In genomic region chr20:50115591-50116367, GRCh38 we compare ENCODE assay signal across 1 cellular context.
TF ChIP-seq lines count a peak whose summit lies in the region.

No MANE protein-coding gene starts in this region.

TF ChIP-seq in HepG2, 621 proteins besides CTCF, POLR2A, EP300 and RAD21 (continued from another document and continues in another):
- TF ChIP-seq NCOA2 (CRISPR knock-in tag; IDR thresholded peaks at IDR 0.05) (peak; percentile 53; the same call in 1 of the 2 replicates), ZNF543 (CRISPR knock-in tag; IDR thresholded peaks at IDR 0.05) (no peak; the same call in 1 of the 2 replicates), ZNF670 (CRISPR knock-in tag; IDR thresholded peaks at IDR 0.05; ENCODE audit: borderline replicate concordance) (no peak), ETS1 (CRISPR knock-in tag; IDR thresholded peaks at IDR 0.05) (no peak), ZBTB34 (CRISPR knock-in tag; IDR thresholded peaks at IDR 0.05) (no peak), ARNT2 (CRISPR knock-in tag; IDR thresholded peaks at IDR 0.05; ENCODE audit: low read depth) (peak; percentile 53; the same call in 1 of the 2 replicates), SKI (IDR thresholded peaks at IDR 0.05; ENCODE audit: partially characterized antibody) (no peak), LCORL (IDR thresholded peaks at IDR 0.05) (no peak), LCORL (CRISPR knock-in tag; IDR thresholded peaks at IDR 0.05) (peak; percentile 75), RARG (CRISPR knock-in tag; IDR thresholded peaks at IDR 0.05; ENCODE audit: low read depth) (no peak), TRAFD1 (CRISPR knock-in tag; IDR thresholded peaks at IDR 0.05; ENCODE audit: borderline replicate concordance) (no peak), ZNF556 (CRISPR knock-in tag; IDR thresholded peaks at IDR 0.05; ENCODE audit: borderline replicate concordance) (no peak), ZNF143 (CRISPR knock-in tag; IDR thresholded peaks at IDR 0.05) (peak; percentile 100), ZNF264 (CRISPR knock-in tag; IDR thresholded peaks at IDR 0.05) (no peak), ZNF142 (CRISPR knock-in tag; IDR thresholded peaks at IDR 0.05) (0 out of 2 replicates have a peak, but pooled peaks have one; percentile 40), ZNF430 (CRISPR knock-in tag; IDR thresholded peaks at IDR 0.05) (no peak), ZNF557 (CRISPR knock-in tag; IDR thresholded peaks at IDR 0.05) (no peak), NFRKB (IDR thresholded peaks at IDR 0.05) (no peak), ZNF740 (CRISPR knock-in tag; IDR thresholded peaks at IDR 0.05) (no peak; the same call in 1 of the 2 replicates), ATF4 (CRISPR knock-in tag; IDR thresholded peaks at IDR 0.05) (no peak), ZNF816 (CRISPR knock-in tag; IDR thresholded peaks at IDR 0.05; ENCODE audit: borderline replicate concordance) (no peak), ZNF83 (CRISPR knock-in tag; IDR thresholded peaks at IDR 0.05; ENCODE audit: borderline replicate concordance) (no peak), ZMYM4 (CRISPR knock-in tag; IDR thresholded peaks at IDR 0.05) (peak; percentile 65), TGIF2 (CRISPR knock-in tag; IDR thresholded peaks at IDR 0.05) (peak; percentile 83), ZNF776 (CRISPR knock-in tag; IDR thresholded peaks at IDR 0.05) (no peak), ZNF704 (CRISPR knock-in tag; IDR thresholded peaks at IDR 0.05; ENCODE audit: borderline replicate concordance) (no peak), GABPB1 (CRISPR knock-in tag; IDR thresholded peaks at IDR 0.05) (peak; percentile 97), PATZ1 (CRISPR knock-in tag; IDR thresholded peaks at IDR 0.05) (peak; percentile 40; the same call in 1 of the 2 replicates), IRX3 (CRISPR knock-in tag; IDR thresholded peaks at IDR 0.05; ENCODE audit: borderline replicate concordance, low read depth) (no peak), IRF9 (CRISPR knock-in tag; IDR thresholded peaks at IDR 0.05; ENCODE audit: borderline replicate concordance) (peak; percentile 63; the same call in 1 of the 2 replicates), ATF5 (CRISPR knock-in tag; IDR thresholded peaks at IDR 0.05; ENCODE audit: low read depth) (no peak), DNMT3B (CRISPR knock-in tag; conservative IDR thresholded peaks at IDR 0.05) (peak; percentile 77; the same call in 1 of the 2 replicates), BCL3 (CRISPR knock-in tag; IDR thresholded peaks at IDR 0.05) (no peak; the same call in 1 of the 2 replicates), HNRNPUL1 (IDR thresholded peaks at IDR 0.05; ENCODE audit: low read depth, low read length) (no peak), ZNF333 (CRISPR knock-in tag; IDR thresholded peaks at IDR 0.05; ENCODE audit: borderline replicate concordance) (no peak), ZNF572 (CRISPR knock-in tag; IDR thresholded peaks at IDR 0.05) (no peak), ZBTB20 (CRISPR knock-in tag; IDR thresholded peaks at IDR 0.05; ENCODE audit: borderline replicate concordance, low read depth) (peak; percentile 68; the same call in 1 of the 2 replicates), ZNF597 (CRISPR knock-in tag; IDR thresholded peaks at IDR 0.05) (no peak), NR1H2 (CRISPR knock-in tag; IDR thresholded peaks at IDR 0.05; ENCODE audit: borderline replicate concordance, low read depth) (no peak)
